ENCODE assay signal across 24 cellular contexts in genomic region chr10:88840104-88840503, GRCh38. TPM values are rescaled to one million over a fixed set of nuclear protein-coding genes. Genes with fewer than 3 reads are reported as not detected.
"Had no signal": no experiment of that assay in that cellular context is flagged by ENCODE, and none has a peak within 500 bp of the region (broad histone marks: within the 10 kb centered on the region; RNA-seq: fewer than 3 reads in every experiment).

No MANE protein-coding gene starts in this region.

- H3K27ac Mint-ChIP-seq: activated T-helper 17 cell treated with anti-CD3 and anti-CD28 coated beads, Interleukin-2, amount 50 U/mL, for 72 hours; immature natural killer cell; naive thymus-derived CD8-positive, alpha-beta T cell; T-cell had no signal

- H3K4me3 Mint-ChIP-seq: activated naive CD8-positive, alpha-beta T cell treated with anti-CD3 and anti-CD28 coated beads, Interleukin-2, amount 50 U/mL, for 24 hours; activated T-helper 17 cell treated with anti-CD3 and anti-CD28 coated beads, Interleukin-2, amount 50 U/mL, for 72 hours; immature natural killer cell; naive thymus-derived CD8-positive, alpha-beta T cell; T-cell had no signal

- H3K9me3 ChIP-seq: ascending aorta, mucosa of descending colon, right atrium auricular region, suprapubic skin had no signal

- ATAC-seq: activated CD4-positive, CD25-positive, alpha-beta regulatory T cell treated with anti-CD3 and anti-CD28 coated beads, Interleukin-2, amount 50 U/mL, for 24 hours; activated naive CD8-positive, alpha-beta T cell treated with anti-CD3 and anti-CD28 coated beads, Interleukin-2, amount 50 U/mL, for 24 hours; activated T-helper 17 cell treated with anti-CD3 and anti-CD28 coated beads, Interleukin-2, amount 50 U/mL, for 72 hours; foreskin keratinocyte; left colon; mucosa of descending colon; naive thymus-derived CD8-positive, alpha-beta T cell; stimulated activated naive CD8-positive, alpha-beta T cell treated with anti-CD3 and anti-CD28 coated beads, Interleukin-15, Interleukin-2, amounts not matched to agents 100 U/mL and 50 U/mL, for 24 hours; T-cell had no signal

- H3K4me1 ChIP-seq: right atrium auricular region had no signal

- H3K27me3 ChIP-seq: ascending aorta, foreskin keratinocyte, right atrium auricular region, suprapubic skin had no signal

- H3K27ac ChIP-seq: ascending aorta, foreskin keratinocyte, right atrium auricular region, suprapubic skin had no signal

- DNase-seq: activated CD4-positive, alpha-beta T cell treated with anti-CD3 and anti-CD28 coated beads, Interleukin-2, amount 50 U/mL, for 4 hours; activated naive CD4-positive, alpha-beta T cell treated with Interleukin-2 at 50 U/mL for 16 hours; activated naive CD8-positive, alpha-beta T cell treated with anti-CD3 and anti-CD28 coated beads, Interleukin-2, amount 50 U/mL, for 24 hours; effector CD4-positive, alpha-beta T cell; foreskin keratinocyte; head of caudate nucleus; immature natural killer cell; left colon; mucosa of descending colon; naive thymus-derived CD8-positive, alpha-beta T cell; stimulated activated CD4-positive, alpha-beta T cell treated with anti-CD3 and anti-CD28 coated beads, Interleukin-4, amount 100 ng/mL, for 4 hours; stimulated activated CD8-positive, alpha-beta memory T cell treated with anti-CD3 and anti-CD28 coated beads, Interleukin-4, amount 100 ng/mL, for 48 hours; stimulated activated naive CD8-positive, alpha-beta T cell treated with anti-CD3 and anti-CD28 coated beads, Interleukin-15, Interleukin-2, amounts not matched to agents 100 U/mL and 50 U/mL, for 24 hours; T-cell; T-helper 9 cell; trophoblast cell had no signal

- H3K4me2 ChIP-seq: smooth muscle cell had no signal

- H3K4me3 ChIP-seq: ascending aorta, mucosa of descending colon, right atrium auricular region, smooth muscle cell, suprapubic skin had no signal

- H3K4me1 Mint-ChIP-seq: activated T-helper 17 cell treated with anti-CD3 and anti-CD28 coated beads, Interleukin-2, amount 50 U/mL, for 72 hours; naive thymus-derived CD8-positive, alpha-beta T cell had no signal

- H3K9me3 Mint-ChIP-seq: activated naive CD8-positive, alpha-beta T cell treated with anti-CD3 and anti-CD28 coated beads, Interleukin-2, amount 50 U/mL, for 24 hours; activated T-helper 17 cell treated with anti-CD3 and anti-CD28 coated beads, Interleukin-2, amount 50 U/mL, for 72 hours; immature natural killer cell; naive thymus-derived CD8-positive, alpha-beta T cell; T-cell had no signal

- H3K36me3 Mint-ChIP-seq: immature natural killer cell; naive thymus-derived CD8-positive, alpha-beta T cell; T-cell had no signal

- H3K36me3 ChIP-seq: ascending aorta, right atrium auricular region, suprapubic skin had no signal

- H3K27me3 Mint-ChIP-seq: T-cell had no signal

RNA-seq across cellular contexts. Expression of gene ANKRD22, which starts 11.5 kb away (rescaled TPM):
- total RNA-seq: ascending aorta, right atrium auricular region, T-cell had no signal

RNA-seq across cellular contexts. Expression of gene LIPM, which starts 37.6 kb away (rescaled TPM):
- total RNA-seq: activated T-helper 17 cell treated with anti-CD3 and anti-CD28 coated beads, Interleukin-2, amount 50 U/mL, for 72 hours; ascending aorta; cardiac septum; left colon; mucosa of descending colon; naive thymus-derived CD8-positive, alpha-beta T cell; posterior vena cava; T-cell had no signal
- polyA plus RNA-seq: immature natural killer cell; naive thymus-derived CD8-positive, alpha-beta T cell; smooth muscle cell had no signal
